ENCODE assay signal across 22 cellular contexts in genomic region chr10:43226441-43226840, GRCh38. TPM values are rescaled to one million over a fixed set of nuclear protein-coding genes. Genes with fewer than 3 reads are reported as not detected.
DNase-seq lines count a peak whose midpoint lies in the region; ATAC-seq, FAIRE-seq and TF ChIP-seq lines count a peak whose summit lies in the region.
"Had no signal": no experiment of that assay in that cellular context is flagged by ENCODE, and none has a peak within 500 bp of the region (broad histone marks: within the 10 kb centered on the region; RNA-seq: fewer than 3 reads in every experiment).

No MANE protein-coding gene starts in this region.

- no peak for FAIRE-seq in astrocyte (lab: Jason Lieb, UNC)
- FAIRE-seq: GM18507, keratinocyte had no signal

- no peaks in the 10 kb centered on the region for H3K36me3 ChIP-seq in left ventricle myocardium inferior
- H3K36me3 ChIP-seq in astrocyte (ENCODE audit: insufficient read depth, low read length) = no peaks in the 10 kb centered on the region
- no peaks in the 10 kb centered on the region for H3K36me3 ChIP-seq in mammary epithelial cell (ENCODE audit: insufficient read depth, low read length)
- H3K36me3 ChIP-seq: tibial artery had no signal

- H3K9me3 Mint-ChIP-seq in astrocyte (ENCODE audit: unreplicated experiment) = peaks cover 1% of the 10 kb centered on the region
- H3K9me3 Mint-ChIP-seq in type B pancreatic cell = no peaks in the 10 kb centered on the region
- H3K9me3 Mint-ChIP-seq: activated B cell treated with CpG ODN at 0.5 μM for 24 hours, T-cell had no signal

- no TSS peak for BruUV-seq in mammary epithelial cell (replicated peaks; lab: Mats Ljungman, UMichigan)

- peaks cover 2% of the 10 kb centered on the region for H3K4me1 Mint-ChIP-seq in astrocyte (ENCODE audit: low read depth, unreplicated experiment)
- no peaks in the 10 kb centered on the region for H3K4me1 Mint-ChIP-seq in type B pancreatic cell (ENCODE audit: unreplicated experiment)

- H4K20me1 ChIP-seq in astrocyte (ENCODE audit: insufficient read depth, low read length) = no peaks in the 10 kb centered on the region
- no peaks in the 10 kb centered on the region for H4K20me1 ChIP-seq in mammary epithelial cell (ENCODE audit: insufficient read depth, low read length)

- DNase-seq in cardiac septum (ENCODE audit: low spot score) = peak; percentile 50
- no peak for DNase-seq in left ventricle myocardium inferior
- no peak for DNase-seq in astrocyte (ENCODE audit: low read depth)
- DNase-seq in left colon = peak; percentile 0 to 8
- DNase-seq in type B pancreatic cell (ENCODE audit: extremely low spot score, unreplicated experiment) = peak; percentile 58
- no peak for DNase-seq in NCI-H446 (lab: John Stamatoyannopoulos, UW)
- no peak for DNase-seq in mammary epithelial cell
- DNase-seq: activated B cell treated with CpG ODN at 0.5 μM for 24 hours; HCEC 1CT; Kasumi-1; NCI-H1417; NCI-H226; NK-92 treated with Interleukin-12 subunit alpha and Interleukin-12 subunit beta, amount 100 ng/mL, for 24 hours had no signal

- no peak overlapping the region for H3K27ac ChIP-seq in left ventricle myocardium inferior (replicated peaks)
- H3K27ac ChIP-seq in astrocyte (ENCODE audit: low read depth, low read length) = no peak overlapping the region
- H3K27ac ChIP-seq in mammary epithelial cell (ENCODE audit: insufficient read depth, low read depth, low read length) = no peak overlapping the region
- H3K27ac ChIP-seq: tibial artery had no signal

- H3K4me3 ChIP-seq in left ventricle myocardium inferior = no peak overlapping the region
- H3K4me3 ChIP-seq in astrocyte (ENCODE audit: insufficient read depth, low read depth, low read length) = no peak overlapping the region
- no peak overlapping the region for H3K4me3 ChIP-seq in mammary epithelial cell (replicated peaks in 1 of 3; ENCODE audit: insufficient read depth in 1 of 3, low read depth in 2 of 3, low read length in 3 of 3)
- H3K4me3 ChIP-seq: skin epidermis, tibial artery had no signal

- H3K27ac Mint-ChIP-seq in astrocyte (ENCODE audit: unreplicated experiment) (peak overlapping the region; percentile 41), type B pancreatic cell (no peak overlapping the region)
- H3K27ac Mint-ChIP-seq: activated B cell treated with CpG ODN at 0.5 μM for 24 hours, B cell had no signal

- H3K4me3 Mint-ChIP-seq in astrocyte (ENCODE audit: unreplicated experiment) (no peak overlapping the region), type B pancreatic cell (no peak overlapping the region)
- H3K4me3 Mint-ChIP-seq: activated B cell treated with CpG ODN at 0.5 μM for 24 hours, B cell, T-cell had no signal

- H3K79me2 ChIP-seq in astrocyte (ENCODE audit: insufficient read depth, low read length) = no peaks in the 10 kb centered on the region
- H3K79me2 ChIP-seq in mammary epithelial cell (ENCODE audit: insufficient read depth, low read length) = no peaks in the 10 kb centered on the region

- no peak for ATAC-seq in left colon
- ATAC-seq in HG02973 (IDR thresholded peaks at IDR 0.05; ENCODE audit: unreplicated experiment) = no peak

- H3K36me3 Mint-ChIP-seq in astrocyte (ENCODE audit: low read depth, unreplicated experiment) (peaks cover 3% of the 10 kb centered on the region), type B pancreatic cell (no peaks in the 10 kb centered on the region)
- H3K36me3 Mint-ChIP-seq: brain, T-cell had no signal

- H3K27me3 Mint-ChIP-seq in astrocyte (ENCODE audit: low read depth, unreplicated experiment) = peaks cover 66% of the 10 kb centered on the region
- peaks cover 65% of the 10 kb centered on the region for H3K27me3 Mint-ChIP-seq in type B pancreatic cell

- H3K27me3 ChIP-seq in left ventricle myocardium inferior (ENCODE audit: low read depth) = peaks cover 56% of the 10 kb centered on the region
- H3K27me3 ChIP-seq in astrocyte (ENCODE audit: insufficient read depth, low read length) = peaks cover 40% of the 10 kb centered on the region
- peaks cover 12% of the 10 kb centered on the region for H3K27me3 ChIP-seq in mammary epithelial cell (ENCODE audit: insufficient read depth, low read length)

- CTCF ChIA-PET in mammary epithelial cell (lab: Charles Lee; ENCODE audit: low non-redundant PET) = no interaction called here

- H3K4me1 ChIP-seq in left ventricle myocardium inferior (peaks cover 16% of the 10 kb centered on the region), astrocyte (ENCODE audit: insufficient read depth, low read length) (no peaks in the 10 kb centered on the region), mammary epithelial cell (ENCODE audit: insufficient read depth, low read length) (peaks cover 4% of the 10 kb centered on the region)

- TF ChIP-seq CTCF in left ventricle myocardium inferior (IDR thresholded peaks at IDR 0.05; ENCODE audit: borderline replicate concordance) (no peak), astrocyte (IDR thresholded peaks at IDR 0.05; ENCODE audit: insufficient read depth, low read depth, low read length) (no peak), type B pancreatic cell (conservative IDR thresholded peaks at IDR 0.05) (no peak), mammary epithelial cell (conservative IDR thresholded peaks at IDR 0.05 in 1 of 2, IDR thresholded peaks at IDR 0.05 in 1 of 2; ENCODE audit: extremely low read depth in 1 of 2, insufficient read depth in 1 of 2, low read depth in 1 of 2, low read length in 2 of 2) (no peak)

- WGBS in mammary epithelial cell (ENCODE audit: low coverage, missing lambda C conversion rate) = 60% methylated on average over 1 of the region's 6 CpGs

- dilution Hi-C loops in mammary epithelial cell (cut with HindIII; ENCODE audit: low sequenced_read_pairs) = no loop called here

- no peak overlapping the region for H3K4me2 ChIP-seq in astrocyte (ENCODE audit: low read length)
- H3K4me2 ChIP-seq in mammary epithelial cell (ENCODE audit: insufficient read depth, low read depth, low read length) = no peak overlapping the region

- H3K9me3 ChIP-seq in left ventricle myocardium inferior (replicated peaks) (no peaks in the 10 kb centered on the region), astrocyte (ENCODE audit: insufficient read depth, low read depth, low read length) (no peaks in the 10 kb centered on the region), mammary epithelial cell (replicated peaks; ENCODE audit: insufficient read depth, low read length) (no peaks in the 10 kb centered on the region)
- H3K9me3 ChIP-seq: tibial artery had no signal

- intact Hi-C loops in cardiac septum (cut with DNase I) = no loop called here
- intact Hi-C loops in left ventricle myocardium inferior (cut with micrococcal nuclease) = no loop called here
- intact Hi-C loops in left colon (cut with DNase I, micrococcal nuclease) = no loop called here
- intact Hi-C loops in mammary epithelial cell (cut with micrococcal nuclease) = no loop called here

- in situ Hi-C loops in mammary epithelial cell (cut with MboI; ENCODE audit: low sequenced_read_pairs in 2 of 2) = no loop called here

- H2AFZ ChIP-seq in astrocyte (ENCODE audit: low read depth, low read length) (no peak overlapping the region), mammary epithelial cell (ENCODE audit: low read depth, low read length) (no peak overlapping the region)

- H3K9ac ChIP-seq in astrocyte (ENCODE audit: low read length) (no peak overlapping the region), mammary epithelial cell (ENCODE audit: insufficient read depth, low read length) (no peak overlapping the region)

RNA-seq across cellular contexts. Expression of gene RASGEF1A, which starts 40.4 kb away (rescaled TPM):
- 1.0 TPM for total RNA-seq in cardiac septum
- total RNA-seq in left ventricle myocardium inferior = 1.1 TPM
- 11.4 and 11.8 TPM in 2 replicates for total RNA-seq in astrocyte
- 1 to 10 TPM in 1 of 2 donors, under 1 TPM in 1; 0.47 to 2.7 TPM for total RNA-seq in left colon
- 0.90 and 1.3 TPM in 2 replicates for total RNA-seq in type B pancreatic cell (ENCODE audit: low replicate concordance)
- 1 to 10 TPM in 1 of 2 donors, not detected in 1; 4.7 TPM for total RNA-seq in mammary epithelial cell
- 0.79 TPM for polyA plus RNA-seq in mammary epithelial cell
- not detected for polyA minus RNA-seq in mammary epithelial cell
- total RNA-seq: HT-29 had no signal

Comparison
In these comparisons a context has a peak if more than half of its experiments do, and no peak if none do; other contexts are left out.
1. DNase-seq: peak in cardiac septum (single experiment), left colon (2 of 2) and type B pancreatic cell (single experiment); none in left ventricle myocardium inferior (single experiment), astrocyte (single experiment), NCI-H446 (0 of 2) and mammary epithelial cell (single experiment).